In genomic region chrX:153928846-153929245, GRCh38 we compare ENCODE assay signal across 9 cellular contexts. TPM values are rescaled to one million over a fixed set of nuclear protein-coding genes. Genes with fewer than 3 reads are reported as not detected.
DNase-seq lines count a peak whose midpoint lies in the region; ATAC-seq and TF ChIP-seq lines count a peak whose summit lies in the region.
"Had no signal": no experiment of that assay in that cellular context is flagged by ENCODE, and none has a peak within 500 bp of the region (broad histone marks: within the 10 kb centered on the region; RNA-seq: fewer than 3 reads in every experiment).

No MANE protein-coding gene starts in this region.

- POLR2A ChIA-PET in HEK293 (lab: Yijun Ruan, JAX): interaction anchor here (0.6 to 4.2 kb wide), 31 partner anchors 8 to 241 kb away, joined by 3 to 67 read pairs (median 5); partner anchors contain the start of genes HCFC1, IDH3G, L1CAM and RENBP
- POLR2A ChIA-PET in GM10248 (lab: Yijun Ruan, JAX): no interaction called here

- TF ChIP-seq CTCF in CD14-positive monocyte (IDR thresholded peaks at IDR 0.05) (no peak), HEK293 (tag by site-specific recombination; IDR thresholded peaks at IDR 0.05) (no peak), adrenal gland (IDR thresholded peaks at IDR 0.05) (no peak), natural killer cell (IDR thresholded peaks at IDR 0.05) (no peak), GM10248 (IDR thresholded peaks at IDR 0.05; ENCODE audit: control extremely low read depth, extremely low read depth, low read depth, missing control alignments) (no peak)

- intact Hi-C loops in CD14-positive monocyte (cut with micrococcal nuclease) (loop anchor here (5.0 to 10.0 kb wide), 4 partner anchors 134 to 207 kb away; partner anchors contain the start of genes IDH3G (in 2 of the 2), SSR4 (in 2 of the 2), ABCD1 (in 1 of the 2) and BCAP31 (in 1 of the 2)), adrenal gland (cut with DNase I) (no loop called here), natural killer cell (cut with micrococcal nuclease) (loop anchor here (5.0 to 10.0 kb wide), 2 partner anchors 38 to 166 kb away; partner anchors contain the start of gene MECP2)

- H3K27me3 ChIP-seq in adrenal gland: no peaks in the 10 kb centered on the region
- H3K27me3 ChIP-seq: SJCRH30 had no signal

- H3K4me1 ChIP-seq in HEK293 (ENCODE audit: control insufficient read depth, insufficient read depth, low read length): peaks cover 13% of the 10 kb centered on the region
- peaks cover 17 to 43% of the 10 kb centered on the region in 2 donors for H3K4me1 ChIP-seq in adrenal gland (replicated peaks in 1 of 2)

- no peak for TF ChIP-seq POLR2A in adrenal gland (IDR thresholded peaks at IDR 0.05)

- peak overlapping the region; percentile 54 to 95 (median 77) for H3K27ac Mint-ChIP-seq in CD14-positive monocyte
- peak overlapping the region; percentile 91 to 96 for H3K27ac Mint-ChIP-seq in natural killer cell

- H3K9me3 ChIP-seq in HEK293 (ENCODE audit: control insufficient read depth, insufficient read depth, low read depth, low read length): no peaks in the 10 kb centered on the region
- H3K9me3 ChIP-seq in adrenal gland (replicated peaks in 1 of 3): no peaks in the 10 kb centered on the region
- H3K9me3 ChIP-seq: SJCRH30 had no signal

- ATAC-seq in natural killer cell: no peak
- ATAC-seq in HG02870 (IDR thresholded peaks at IDR 0.05; ENCODE audit: unreplicated experiment): no peak
- ATAC-seq in HG03442 (IDR thresholded peaks at IDR 0.05; ENCODE audit: unreplicated experiment): no peak

- H3K27me3 Mint-ChIP-seq in CD14-positive monocyte (ENCODE audit: low read depth in 3 of 3) (peaks cover 0 to 27% (median 2%) of the 10 kb centered on the region in 3 donors), natural killer cell (ENCODE audit: low read depth in 2 of 2) (no peaks in the 10 kb centered on the region)

- peaks cover 17 to 32% of the 10 kb centered on the region in 2 donors for H3K36me3 Mint-ChIP-seq in CD14-positive monocyte
- no peaks in the 10 kb centered on the region for H3K36me3 Mint-ChIP-seq in natural killer cell

- H3K36me3 ChIP-seq in HEK293 (ENCODE audit: control insufficient read depth in 2 of 2, insufficient read depth in 1 of 2, low read length in 2 of 2) (peaks cover 23 to 47% of the 10 kb centered on the region in 2 experiments), adrenal gland (replicated peaks in 1 of 2) (peaks cover 0 to 22% of the 10 kb centered on the region in 2 donors)
- H3K36me3 ChIP-seq: SJCRH30 had no signal

- peak overlapping the region; percentile 62 for H3K27ac ChIP-seq in HEK293 (ENCODE audit: extremely low read depth, low read depth, low read length)
- peak overlapping the region in 3 of 5 donors; percentile 26 to 94 (median 61) for H3K27ac ChIP-seq in adrenal gland
- H3K27ac ChIP-seq: SJCRH30 had no signal

- H3K9me3 Mint-ChIP-seq in CD14-positive monocyte (peaks cover 0 to 17% (median 6%) of the 10 kb centered on the region in 7 donors), natural killer cell (no peaks in the 10 kb centered on the region)

- WGBS in adrenal gland, 4 donors: 39 to 69% (median 54%) methylated on average over 4 to 9 of the region's 9 CpGs

- H3K4me3 ChIP-seq in HEK293 (ENCODE audit: low read depth, low read length): no peak overlapping the region; the same call in 1 of the 2 replicates
- no peak overlapping the region for H3K4me3 ChIP-seq in adrenal gland

- H3K4me1 Mint-ChIP-seq in CD14-positive monocyte: peaks cover 23% of the 10 kb centered on the region
- H3K4me1 Mint-ChIP-seq in natural killer cell: peaks cover 28 to 46% of the 10 kb centered on the region in 2 donors

- H3K4me3 Mint-ChIP-seq in CD14-positive monocyte (no peak overlapping the region), natural killer cell (peak overlapping the region; percentile 19)

- CTCF ChIA-PET in HEK293 (lab: Yijun Ruan, JAX) (interaction anchor here (0.6 to 14.7 kb wide), 5 partner anchors 11 to 219 kb away, joined by 3 to 267 read pairs (median 4); partner anchors contain the start of gene RENBP), GM10248 (lab: Yijun Ruan, JAX) (interaction anchor here (1.2 to 14.1 kb wide), 2 partner anchors 11 to 20 kb away, joined by 3 to 187 read pairs; partner anchors contain the start of gene RENBP)

- DNase-seq in CD14-positive monocyte (ENCODE audit: low spot score) (no peak), adrenal gland (peak in 1 of 7 donors; percentile 31), natural killer cell (no peak), dedifferentiated amniotic fluid mesenchymal stem cell (ENCODE audit: extremely low spot score) (no peak), GM10248 (ENCODE audit: extremely low spot score) (no peak)

TF ChIP-seq in HEK293, 187 proteins besides CTCF, POLR2A, EP300 and RAD21 (continues in another document):
- no peak for TF ChIP-seq ZSCAN4 (tag by site-specific recombination; IDR thresholded peaks at IDR 0.05)
- no peak for TF ChIP-seq ZNF544 (tag by site-specific recombination; IDR thresholded peaks at IDR 0.05)
- TF ChIP-seq YY2 (tag by site-specific recombination; IDR thresholded peaks at IDR 0.05): no peak
- TF ChIP-seq GFI1B (tag by site-specific recombination; IDR thresholded peaks at IDR 0.05): no peak
- peak; percentile 4; the same call in 1 of the 2 replicates for TF ChIP-seq ZNF600 (tag by site-specific recombination; IDR thresholded peaks at IDR 0.05)
- no peak for TF ChIP-seq ZNF629 (tag by site-specific recombination; IDR thresholded peaks at IDR 0.05)
- TF ChIP-seq ZIC2 (tag by site-specific recombination; IDR thresholded peaks at IDR 0.05): no peak
- no peak for TF ChIP-seq ZBTB6 (tag by site-specific recombination; IDR thresholded peaks at IDR 0.05)
- TF ChIP-seq KLF1 (tag by site-specific recombination; IDR thresholded peaks at IDR 0.05): peak; percentile 56
- no peak for TF ChIP-seq ZNF792 (tag by site-specific recombination; IDR thresholded peaks at IDR 0.05)
- TF ChIP-seq ZBTB26 (tag by site-specific recombination; optimal IDR thresholded peaks at IDR 0.05): no peak
- peak; percentile 43; the same call in 1 of the 2 replicates for TF ChIP-seq ZNF341 (tag by site-specific recombination; IDR thresholded peaks at IDR 0.05; ENCODE audit: low read depth)
- TF ChIP-seq ZNF707 (tag by site-specific recombination; IDR thresholded peaks at IDR 0.05): no peak
- TF ChIP-seq ZNF555 (tag by site-specific recombination; conservative IDR thresholded peaks at IDR 0.05): no peak
- TF ChIP-seq ZNF585B (tag by site-specific recombination; IDR thresholded peaks at IDR 0.05): no peak
- TF ChIP-seq ZNF768 (tag by site-specific recombination; IDR thresholded peaks at IDR 0.05): no peak

RNA-seq across cellular contexts. Expression of gene ARHGAP4, which starts 2.8 kb away (rescaled TPM):
- polyA plus RNA-seq in CD14-positive monocyte (10 to 100 TPM; 51.5 to 64.4 TPM), adrenal gland (100 to 1,000 TPM in 2 of 3 donors, 1 to 10 TPM in 1; 1.5 to 316 (median 118) TPM)
- total RNA-seq in adrenal gland (10 to 100 TPM; 22.7 to 67.8 (median 46.0) TPM), natural killer cell (100 to 1,000 TPM; 352 to 398 (median 384) TPM)

RNA-seq across cellular contexts. Expression of gene NAA10, which starts 6.0 kb away (rescaled TPM):
- polyA plus RNA-seq in CD14-positive monocyte (10 to 100 TPM; 46.7 to 47.9 TPM), adrenal gland (100 to 1,000 TPM; 121 to 287 (median 228) TPM)
- total RNA-seq in adrenal gland (100 to 1,000 TPM in 3 of 8 donors, 10 to 100 TPM in 5; 60.0 to 159 (median 93.6) TPM), natural killer cell (10 to 100 TPM; 63.4 to 82.3 (median 73.1) TPM)

RNA-seq across cellular contexts. Expression of gene RENBP, which starts 15.6 kb away (rescaled TPM):
- polyA plus RNA-seq in CD14-positive monocyte (1 to 10 TPM; 2.7 to 3.8 TPM), adrenal gland (10 to 100 TPM in 2 of 3 donors, 1 to 10 TPM in 1; 5.4 to 69.6 (median 27.6) TPM)
- total RNA-seq in adrenal gland (10 to 100 TPM; 15.5 to 37.4 (median 26.4) TPM), natural killer cell (10 to 100 TPM; 14.3 to 17.1 (median 15.2) TPM)

RNA-seq across cellular contexts. Expression of gene AVPR2, which starts 24.4 kb away (rescaled TPM):
- under 1 TPM in 1 of 2 donors, not detected in 1; 0.14 TPM for polyA plus RNA-seq in CD14-positive monocyte
- 1 to 10 TPM in 1 of 8 donors, under 1 TPM in 7; 0.18 to 1.1 (median 0.63) TPM for total RNA-seq in adrenal gland
- polyA plus RNA-seq in adrenal gland: 1 to 10 TPM in 2 of 3 donors, not detected in 1; 1.0 to 1.6 TPM
- total RNA-seq in natural killer cell: not detected
- total RNA-seq: SJCRH30 had no signal

RNA-seq across cellular contexts. Expression of gene HCFC1, which starts 42.8 kb away (rescaled TPM):
- polyA plus RNA-seq in CD14-positive monocyte: 1 to 10 TPM; 1.9 to 3.8 TPM
- 10 to 100 TPM; 43.8 to 77.1 (median 58.8) TPM for total RNA-seq in adrenal gland
- 10 to 100 TPM; 15.3 to 32.7 (median 19.6) TPM for polyA plus RNA-seq in adrenal gland
- total RNA-seq in natural killer cell: 10 to 100 TPM; 65.2 to 76.7 (median 67.5) TPM

Comparison
In these comparisons a context has a peak if more than half of its experiments do, and no peak if none do; other contexts are left out.
1. RNA of gene ARHGAP4, which starts 2.8 kb away (total RNA-seq): 352 to 398 TPM in natural killer cell; 22.7 to 67.8 TPM in adrenal gland; every median in the first group is over 4 times any median in the second.
2. intact Hi-C loops: an anchor here in CD14-positive monocyte (5.0 to 10.0 kb wide) and natural killer cell (5.0 to 10.0 kb wide); none called in adrenal gland.